ENCODE assay signal across 27 cellular contexts in the genomic region with DNA sequence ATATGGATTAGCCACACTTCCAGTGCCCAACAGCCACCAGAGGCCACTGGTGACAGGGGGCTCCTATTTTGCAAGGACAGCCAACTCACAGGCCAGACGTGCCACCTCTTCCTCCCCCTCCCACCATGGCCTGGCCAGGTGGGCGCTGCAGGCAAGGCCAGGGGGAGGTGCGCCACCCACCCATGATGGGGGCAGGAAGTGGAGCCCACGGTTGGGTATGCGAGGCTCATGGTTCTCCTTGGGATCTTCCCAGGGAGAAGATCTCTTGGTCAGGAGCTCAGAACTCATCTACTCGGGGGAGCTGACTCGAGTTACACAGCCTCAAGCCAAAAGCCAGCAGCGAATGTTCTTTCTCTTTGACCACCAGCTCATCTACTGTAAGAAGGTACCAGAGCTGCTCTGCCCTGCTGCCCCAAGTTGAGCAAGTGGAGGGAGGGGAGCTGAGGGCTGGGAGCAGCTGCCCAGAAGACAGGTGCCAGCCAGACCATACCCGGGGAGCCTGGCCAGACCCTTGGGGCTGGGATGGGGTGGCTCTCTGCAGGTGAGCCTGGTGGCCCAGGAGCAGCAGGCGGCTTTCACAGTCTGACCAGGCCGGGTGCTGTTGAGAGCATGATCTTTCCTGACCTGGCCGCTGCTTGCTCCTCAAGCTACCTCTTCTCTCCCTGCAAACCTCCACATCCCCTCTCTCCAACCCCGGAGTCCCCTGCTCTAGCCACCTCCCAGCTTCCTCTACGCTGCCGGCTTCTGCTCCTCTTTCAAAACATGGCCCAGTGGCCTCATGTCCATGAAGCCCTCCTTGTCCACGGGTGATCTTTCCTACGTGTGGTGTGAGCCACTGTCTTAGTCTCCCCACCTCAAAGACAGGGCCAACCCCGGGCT. TPM values are rescaled to one million over a fixed set of nuclear protein-coding genes. Genes with fewer than 3 reads are reported as not detected.
DNase-seq lines count a peak whose midpoint lies in the region; ATAC-seq and TF ChIP-seq lines count a peak whose summit lies in the region.
"Had no signal": no experiment of that assay in that cellular context is flagged by ENCODE, and none has a peak within 500 bp of the region (broad histone marks: within the 10 kb centered on the region; RNA-seq: fewer than 3 reads in every experiment).

No MANE protein-coding gene starts in this region.

- no peak overlapping the region for H2AK5ac ChIP-seq in neuronal stem cell (ENCODE audit: low read depth, low read length)

- H2BK15ac ChIP-seq in neuronal stem cell (ENCODE audit: low read length): no peak overlapping the region

- no peak overlapping the region for H4K8ac ChIP-seq in neuronal stem cell (ENCODE audit: low read depth, low read length)

- H3K4me1 Mint-ChIP-seq in endodermal cell: peaks cover 3% of the 10 kb centered on the region
- H3K4me1 Mint-ChIP-seq: mesothelial cell of epicardium had no signal

- H3K27ac Mint-ChIP-seq in endodermal cell: no peak overlapping the region
- H3K27ac Mint-ChIP-seq: B cell, mesothelial cell of epicardium, natural killer cell had no signal

- peak; percentile 54 for DNase-seq in H7
- peak; percentile 35 for DNase-seq in endodermal cell
- no peak for DNase-seq in neuronal stem cell (ENCODE audit: low spot score)
- no peak for DNase-seq in stimulated activated CD4-positive, alpha-beta T cell treated with anti-CD3 and anti-CD28 coated beads, Interleukin-4, amount 100 ng/mL, for 1 hour
- no peak for DNase-seq in stimulated activated naive CD8-positive, alpha-beta T cell treated with anti-CD3 and anti-CD28 coated beads, Interleukin-15, Interleukin-2, amounts not matched to agents 100 U/mL and 50 U/mL, for 24 hours
- DNase-seq: ACHN; activated CD4-positive, alpha-beta T cell treated with anti-CD3 and anti-CD28 coated beads for 1 hour; activated effector memory CD4-positive, alpha-beta T cell treated with anti-CD3 and anti-CD28 coated beads, Interleukin-2, amount 50 U/mL, for 16 hours; cortex of kidney; HCEC 1CT; left ventricle myocardium superior; MM.1S; natural killer cell; NCI-H1930; NCI-H2171 treated with DMSO at 0.1 percent for 48 hours; NCI-H510A treated with DMSO at 0.1 percent for 48 hours; SHP77; small intestine; T-helper 2 cell had no signal

- no peaks in the 10 kb centered on the region for H3K9me3 Mint-ChIP-seq in endodermal cell
- H3K9me3 Mint-ChIP-seq: mesothelial cell of epicardium, natural killer cell had no signal

- no peak overlapping the region for H3K4me3 ChIP-seq in BLaER1
- no peak overlapping the region for H3K4me3 ChIP-seq in H7 (ENCODE audit: insufficient read depth, low read depth, low read length)
- H3K4me3 ChIP-seq in endodermal cell (ENCODE audit: low read length): no peak overlapping the region
- H3K4me3 ChIP-seq in neuronal stem cell (ENCODE audit: low read length in 2 of 2): no peak overlapping the region
- H3K4me3 ChIP-seq: cardiac muscle cell, heart left ventricle, pancreas, thyroid gland had no signal

- no peak for TF ChIP-seq CTCF in endodermal cell (conservative IDR thresholded peaks at IDR 0.05)

- peaks cover 43% of the 10 kb centered on the region for H3K4me1 ChIP-seq in BLaER1
- H3K4me1 ChIP-seq in endodermal cell (ENCODE audit: control insufficient read depth, insufficient read depth, low read length): no peaks in the 10 kb centered on the region
- no peaks in the 10 kb centered on the region for H3K4me1 ChIP-seq in neuronal stem cell (ENCODE audit: control insufficient read depth in 2 of 2, insufficient read depth in 1 of 2, low read depth in 1 of 2, low read length in 2 of 2)

- 0 out of 2 replicates have a peak overlapping the region, but pooled peaks have one; percentile 18 for H3K27ac ChIP-seq in BLaER1
- no peak overlapping the region for H3K27ac ChIP-seq in endodermal cell (ENCODE audit: low read depth, low read length)
- no peak overlapping the region for H3K27ac ChIP-seq in neuronal stem cell (replicated peaks; ENCODE audit: low read length)
- H3K27ac ChIP-seq: cardiac muscle cell, heart left ventricle, pancreas, thyroid gland had no signal

- peak overlapping the region; percentile 74 for H3K18ac ChIP-seq in neuronal stem cell (ENCODE audit: low read length)

- no peaks in the 10 kb centered on the region for H3K9me3 ChIP-seq in BLaER1
- H3K9me3 ChIP-seq in endodermal cell (ENCODE audit: control insufficient read depth, low read length): no peaks in the 10 kb centered on the region
- no peaks in the 10 kb centered on the region for H3K9me3 ChIP-seq in neuronal stem cell (replicated peaks in 1 of 2; ENCODE audit: control insufficient read depth in 2 of 2, insufficient read depth in 1 of 2, low read depth in 1 of 2, low read length in 2 of 2)
- H3K9me3 ChIP-seq: heart left ventricle, pancreas, thyroid gland had no signal

- no peak overlapping the region for H3K4ac ChIP-seq in neuronal stem cell (ENCODE audit: low read length)

- H3K27me3 ChIP-seq in BLaER1 (0 out of 2 replicates have a peak, but pooled peaks cover 8% of the 10 kb centered on the region), H7 (ENCODE audit: control insufficient read depth, insufficient read depth, low read length) (no peaks in the 10 kb centered on the region), endodermal cell (ENCODE audit: control insufficient read depth, insufficient read depth, low read length, poor library complexity, severe bottlenecking) (no peaks in the 10 kb centered on the region), neuronal stem cell (ENCODE audit: control insufficient read depth in 3 of 3, insufficient read depth in 3 of 3, low read depth in 1 of 3, low read length in 3 of 3) (no peaks in the 10 kb centered on the region)
- H3K27me3 ChIP-seq: cardiac muscle cell, pancreas, thyroid gland had no signal

- no peak overlapping the region for H3K14ac ChIP-seq in neuronal stem cell (ENCODE audit: low read length)

- peaks cover 26% of the 10 kb centered on the region for H3K36me3 Mint-ChIP-seq in endodermal cell (ENCODE audit: low read depth)
- H3K36me3 Mint-ChIP-seq: natural killer cell had no signal

- H3K27me3 Mint-ChIP-seq in endodermal cell (ENCODE audit: insufficient read depth): peaks cover 3% of the 10 kb centered on the region

- H4K20me1 ChIP-seq in BLaER1: peaks cover 27% of the 10 kb centered on the region

- H3K4me2 ChIP-seq in BLaER1 (peak overlapping the region; percentile 84; the same call in 1 of the 2 replicates), neuronal stem cell (ENCODE audit: insufficient read depth, low read length, poor library complexity, severe bottlenecking) (no peak overlapping the region)

- H2BK120ac ChIP-seq in neuronal stem cell (ENCODE audit: low read depth, low read length): no peak overlapping the region

- ATAC-seq in GM21367 (IDR thresholded peaks at IDR 0.05; ENCODE audit: unreplicated experiment): no peak
- ATAC-seq in stimulated activated naive CD8-positive, alpha-beta T cell treated with anti-CD3 and anti-CD28 coated beads, Interleukin-15, Interleukin-2, amounts not matched to agents 100 U/mL and 50 U/mL, for 24 hours: no peak
- ATAC-seq: heart left ventricle, left ventricle myocardium superior, natural killer cell, pancreas had no signal

- H4K91ac ChIP-seq in neuronal stem cell (ENCODE audit: low read depth, low read length, poor library complexity): no peak overlapping the region

- peaks cover 33% of the 10 kb centered on the region for H3K36me3 ChIP-seq in BLaER1
- peaks cover 6% of the 10 kb centered on the region for H3K36me3 ChIP-seq in H7 (replicated peaks; ENCODE audit: control insufficient read depth, insufficient read depth, low read length)
- H3K36me3 ChIP-seq in endodermal cell (ENCODE audit: control insufficient read depth, insufficient read depth, low read length): peaks cover 49% of the 10 kb centered on the region
- H3K36me3 ChIP-seq in neuronal stem cell (replicated peaks in 1 of 2; ENCODE audit: control insufficient read depth in 2 of 2, insufficient read depth in 2 of 2, low read length in 2 of 2): peaks cover 16 to 27% of the 10 kb centered on the region in 2 donors

- H3K9ac ChIP-seq in BLaER1 (no peak overlapping the region), endodermal cell (ENCODE audit: extremely low read depth, low read length, poor library complexity, severe bottlenecking) (no peak overlapping the region), neuronal stem cell (ENCODE audit: low read depth, low read length, poor library complexity) (no peak overlapping the region)

- no peak overlapping the region for H3K4me3 Mint-ChIP-seq in endodermal cell
- H3K4me3 Mint-ChIP-seq: B cell, mesothelial cell of epicardium, natural killer cell had no signal

- H2BK5ac ChIP-seq in neuronal stem cell (ENCODE audit: low read length): no peak overlapping the region

- no peaks in the 10 kb centered on the region for H3K79me1 ChIP-seq in neuronal stem cell (ENCODE audit: low read depth, low read length)

- no peak overlapping the region for H2BK12ac ChIP-seq in neuronal stem cell (ENCODE audit: low read length)

- H2AFZ ChIP-seq in neuronal stem cell (ENCODE audit: low read length): no peak overlapping the region

- H3K23ac ChIP-seq in neuronal stem cell (ENCODE audit: low read depth, low read length, poor library complexity): peak overlapping the region; percentile 92

- WGBS in endodermal cell (ENCODE audit: insufficient coverage in 1 of 2, insufficient read length in 1 of 2), 2 experiments: 92 to 93% methylated on average over 9 to 18 of the region's 18 CpGs
- WGBS in neuronal stem cell (ENCODE audit: extremely low coverage in 2 of 2, insufficient read length in 2 of 2, insufficient replicate concordance in 1 of 2), 2 donors: no CpG with 5 or more reads among the region's 18 CpGs

RNA-seq across cellular contexts. Expression of a gene that starts 49.8 kb away (rescaled TPM):
- 57.6 and 73.6 TPM in 2 replicates for total RNA-seq in H7 (2014; rRNA removed; shearing (Covaris generic))
- total RNA-seq in endodermal cell: 10 to 100 TPM; 77.5 to 77.6 TPM
- 115 TPM for polyA plus RNA-seq in endodermal cell (2013, experiment 1 of 2)
- 105 TPM for polyA plus RNA-seq in endodermal cell (2013, experiment 2 of 2)
- 73.9 TPM for polyA plus RNA-seq in neuronal stem cell (2013, experiment 1 of 2)
- polyA plus RNA-seq in neuronal stem cell (2013, experiment 2 of 2): 72.7 TPM

Comparison
In these comparisons a context has a peak if more than half of its experiments do, and no peak if none do; other contexts are left out.
1. DNase-seq: peak in H7 (single experiment) and endodermal cell (single experiment); none in neuronal stem cell (single experiment), stimulated activated CD4-positive, alpha-beta T cell treated with anti-CD3 and anti-CD28 coated beads, Interleukin-4, amount 100 ng/mL, for 1 hour (single experiment) and stimulated activated naive CD8-positive, alpha-beta T cell treated with anti-CD3 and anti-CD28 coated beads, Interleukin-15, Interleukin-2, amounts not matched to agents 100 U/mL and 50 U/mL, for 24 hours (single experiment).